In genomic region chr3:62532796-62533195, GRCh38 we compare ENCODE assay signal across 26 cellular contexts.
"Had no signal": no experiment of that assay in that cellular context is flagged by ENCODE, and none has a peak within 500 bp of the region (broad histone marks: within the 10 kb centered on the region; RNA-seq: fewer than 3 reads in every experiment).

No MANE protein-coding gene starts in this region.

- H3K4me3 ChIP-seq: colonic mucosa, coronary artery, dorsolateral prefrontal cortex, esophagus squamous epithelium, gastrocnemius medialis, gastroesophageal sphincter, heart left ventricle, heart right ventricle had no signal

- FAIRE-seq: colon, endometrium, endothelial cell of umbilical vein, frontal cortex had no signal

- H3K9me3 ChIP-seq: colonic mucosa, esophagus squamous epithelium, gastrocnemius medialis, gastroesophageal sphincter, heart left ventricle, heart right ventricle had no signal

- DNase-seq: colonic mucosa; cortex of kidney; dermis blood vessel endothelial cell; dorsolateral prefrontal cortex; effector CD4-positive, alpha-beta T cell; effector CD8-positive, alpha-beta T cell; effector memory CD4-positive, alpha-beta T cell; effector memory CD8-positive, alpha-beta T cell; endodermal cell; erythroblast; esophagus squamous epithelium; foreskin fibroblast; foreskin keratinocyte; foreskin melanocyte; gastrocnemius medialis; glutamatergic neuron; head of caudate nucleus; heart left ventricle; heart right ventricle had no signal

- H3K27ac ChIP-seq: colonic mucosa, coronary artery, epithelial cell of prostate, esophagus squamous epithelium, foreskin keratinocyte, gastrocnemius medialis, gastroesophageal sphincter, heart left ventricle, heart right ventricle had no signal

- H3K27me3 ChIP-seq: colonic mucosa, dorsolateral prefrontal cortex, gastroesophageal sphincter, heart left ventricle, heart right ventricle had no signal

- H3K4me1 ChIP-seq: colonic mucosa, esophagus squamous epithelium, foreskin keratinocyte, gastrocnemius medialis, gastroesophageal sphincter, heart right ventricle had no signal

- H3K36me3 ChIP-seq: colonic mucosa, esophagus squamous epithelium, gastrocnemius medialis, gastroesophageal sphincter, heart right ventricle had no signal
